In the genomic region with DNA sequence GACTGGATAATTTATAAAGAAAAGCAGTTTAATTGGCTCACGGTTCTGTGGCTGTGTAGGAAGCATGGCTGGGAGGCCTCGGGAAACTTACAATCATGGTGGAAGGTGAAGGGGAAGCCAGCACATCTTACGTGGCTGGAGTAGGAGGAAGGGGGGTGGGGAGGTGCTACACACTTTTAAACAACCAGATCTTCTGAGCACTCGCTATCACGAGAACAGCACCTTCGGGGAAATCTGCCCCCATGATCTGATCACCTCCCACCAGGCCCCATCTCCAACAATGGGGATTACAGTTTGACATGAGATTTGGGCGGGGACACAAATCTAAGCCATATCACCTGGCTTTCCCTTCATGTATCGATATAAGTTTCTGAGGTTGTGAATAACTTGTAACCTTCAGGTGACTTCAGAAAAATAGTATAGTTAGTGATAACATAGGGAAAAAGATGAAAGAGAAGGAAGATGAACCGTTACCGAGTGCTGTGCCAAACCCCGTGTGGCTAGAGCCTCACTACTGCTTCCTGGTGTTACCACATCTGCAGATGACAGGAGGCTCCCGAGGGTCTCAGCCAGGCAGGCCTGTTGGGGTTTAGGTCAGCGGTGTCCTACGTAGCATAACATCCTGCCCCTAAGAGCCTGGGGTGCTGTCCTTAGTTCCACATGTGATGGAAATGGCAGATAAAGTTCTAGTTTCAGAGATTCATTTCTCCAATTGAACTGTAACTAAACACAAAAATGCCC, we compare ENCODE assay signal across 17 cellular contexts.
DNase-seq lines count a peak whose midpoint lies in the region; ATAC-seq, FAIRE-seq and TF ChIP-seq lines count a peak whose summit lies in the region.
"Had no signal": no experiment of that assay in that cellular context is flagged by ENCODE, and none has a peak within 500 bp of the region (broad histone marks: within the 10 kb centered on the region; RNA-seq: fewer than 3 reads in every experiment).

No MANE protein-coding gene starts in this region.

- no peak overlapping the region for H3K4me3 Mint-ChIP-seq in activated CD4-positive, alpha-beta T cell treated with anti-CD3 and anti-CD28 coated beads, Interleukin-2, amount 10 ng/mL, durations not matched to agents 24 days and 14 days
- peak overlapping the region; percentile 23 for H3K4me3 Mint-ChIP-seq in activated naive CD8-positive, alpha-beta T cell treated with anti-CD3 and anti-CD28 coated beads, Interleukin-2, amount 10 ng/mL, durations not matched to agents 7 days and 5 days
- H3K4me3 Mint-ChIP-seq in nephron progenitor cell, result no peak overlapping the region
- H3K4me3 Mint-ChIP-seq: WTC11 had no signal

- H3K27ac Mint-ChIP-seq in activated CD4-positive, alpha-beta T cell treated with anti-CD3 and anti-CD28 coated beads, Interleukin-2, amount 10 ng/mL, durations not matched to agents 24 days and 14 days, result peak overlapping the region; percentile 60
- H3K27ac Mint-ChIP-seq in activated naive CD8-positive, alpha-beta T cell treated with anti-CD3 and anti-CD28 coated beads, Interleukin-2, amount 10 ng/mL, durations not matched to agents 7 days and 5 days, result peak overlapping the region; percentile 31
- H3K27ac Mint-ChIP-seq in nephron progenitor cell, result peak overlapping the region; percentile 82

- intact Hi-C loops in activated CD4-positive, alpha-beta T cell treated with anti-CD3 and anti-CD28 coated beads, Interleukin-2, amount 10 ng/mL, durations not matched to agents 24 days and 14 days (cut with micrococcal nuclease), result no loop called here

- H3K36me3 Mint-ChIP-seq in activated CD4-positive, alpha-beta T cell treated with anti-CD3 and anti-CD28 coated beads, Interleukin-2, amount 10 ng/mL, durations not matched to agents 24 days and 14 days (ENCODE audit: low read depth), result peaks cover 42% of the 10 kb centered on the region
- H3K36me3 Mint-ChIP-seq in activated naive CD8-positive, alpha-beta T cell treated with anti-CD3 and anti-CD28 coated beads, Interleukin-2, amount 10 ng/mL, durations not matched to agents 7 days and 5 days, result peaks cover 25% of the 10 kb centered on the region
- peaks cover 60% of the 10 kb centered on the region for H3K36me3 Mint-ChIP-seq in nephron progenitor cell (ENCODE audit: low read depth)

- peaks cover 21% of the 10 kb centered on the region for H3K4me1 Mint-ChIP-seq in activated CD4-positive, alpha-beta T cell treated with anti-CD3 and anti-CD28 coated beads, Interleukin-2, amount 10 ng/mL, durations not matched to agents 24 days and 14 days
- H3K4me1 Mint-ChIP-seq in activated naive CD8-positive, alpha-beta T cell treated with anti-CD3 and anti-CD28 coated beads, Interleukin-2, amount 10 ng/mL, durations not matched to agents 7 days and 5 days, result peaks cover 21% of the 10 kb centered on the region
- peaks cover 4% of the 10 kb centered on the region for H3K4me1 Mint-ChIP-seq in nephron progenitor cell
- H3K4me1 Mint-ChIP-seq: WTC11 had no signal

- H3K9me3 Mint-ChIP-seq in activated CD4-positive, alpha-beta T cell treated with anti-CD3 and anti-CD28 coated beads, Interleukin-2, amount 10 ng/mL, durations not matched to agents 24 days and 14 days, result no peaks in the 10 kb centered on the region
- H3K9me3 Mint-ChIP-seq in activated naive CD8-positive, alpha-beta T cell treated with anti-CD3 and anti-CD28 coated beads, Interleukin-2, amount 10 ng/mL, durations not matched to agents 7 days and 5 days, result no peaks in the 10 kb centered on the region
- no peaks in the 10 kb centered on the region for H3K9me3 Mint-ChIP-seq in nephron progenitor cell

- TF ChIP-seq CTCF in nephron progenitor cell (IDR thresholded peaks at IDR 0.05), result no peak

- H3K27me3 Mint-ChIP-seq in activated CD4-positive, alpha-beta T cell treated with anti-CD3 and anti-CD28 coated beads, Interleukin-2, amount 10 ng/mL, durations not matched to agents 24 days and 14 days, result no peaks in the 10 kb centered on the region
- no peaks in the 10 kb centered on the region for H3K27me3 Mint-ChIP-seq in activated naive CD8-positive, alpha-beta T cell treated with anti-CD3 and anti-CD28 coated beads, Interleukin-2, amount 10 ng/mL, durations not matched to agents 7 days and 5 days
- H3K27me3 Mint-ChIP-seq in nephron progenitor cell (ENCODE audit: low read depth, poor library complexity), result no peaks in the 10 kb centered on the region

- ATAC-seq in activated naive CD8-positive, alpha-beta T cell treated with anti-CD3 and anti-CD28 coated beads, Interleukin-2, amount 10 ng/mL, durations not matched to agents 7 days and 5 days (ENCODE audit: low read depth), result peak; percentile 66
- ATAC-seq: A549, HepG2, PC-3, WTC11 had no signal

- no peak for DNase-seq in activated CD4-positive, alpha-beta T cell treated with anti-CD3 and anti-CD28 coated beads, Interleukin-2, amount 10 ng/mL, durations not matched to agents 24 days and 14 days
- no peak for DNase-seq in activated CD4-positive, alpha-beta T cell treated with anti-CD3 and anti-CD28 coated beads for 48 hours
- DNase-seq in GM19239 (ENCODE audit: insufficient read length, low spot score), result no peak
- DNase-seq in activated naive CD8-positive, alpha-beta T cell treated with anti-CD3 and anti-CD28 coated beads, Interleukin-2, amount 10 ng/mL, durations not matched to agents 7 days and 5 days, result no peak
- DNase-seq in nephron progenitor cell, result no peak
- no peak for DNase-seq in hippocampal formation (lab: John Stamatoyannopoulos, UW)
- no peak for DNase-seq in SKM-1 (lab: John Stamatoyannopoulos, UW; ENCODE audit: unreplicated experiment)
- DNase-seq in NCI-H187 (lab: John Stamatoyannopoulos, UW), result no peak
- DNase-seq: MV-4-11; NCI-H748 treated with DMSO at 0.1 percent for 48 hours; PC-3; stimulated activated CD4-positive, alpha-beta T cell treated with anti-CD3 and anti-CD28 coated beads, Interleukin-4, amount 100 ng/mL, for 24 hours had no signal

- POLR2A ChIA-PET in activated naive CD8-positive, alpha-beta T cell treated with anti-CD3 and anti-CD28 coated beads, Interleukin-2, amount 10 ng/mL, durations not matched to agents 7 days and 5 days (lab: Charles Lee), result no interaction called here

- FAIRE-seq in GM19239 (lab: Jason Lieb, UNC), result peak; percentile 66
- FAIRE-seq: A549, H1, HepG2, keratinocyte had no signal

Comparison
In these comparisons a context has a peak if more than half of its experiments do, and no peak if none do; other contexts are left out.
1. H3K27ac Mint-ChIP-seq: peak in every context shown above with its lines; median percentile 82 in nephron progenitor cell; 60 in activated CD4-positive, alpha-beta T cell treated with anti-CD3 and anti-CD28 coated beads, Interleukin-2, amount 10 ng/mL, durations not matched to agents 24 days and 14 days; 31 in activated naive CD8-positive, alpha-beta T cell treated with anti-CD3 and anti-CD28 coated beads, Interleukin-2, amount 10 ng/mL, durations not matched to agents 7 days and 5 days.